13 cellular contexts compared by ENCODE assay signal in the genomic region with DNA sequence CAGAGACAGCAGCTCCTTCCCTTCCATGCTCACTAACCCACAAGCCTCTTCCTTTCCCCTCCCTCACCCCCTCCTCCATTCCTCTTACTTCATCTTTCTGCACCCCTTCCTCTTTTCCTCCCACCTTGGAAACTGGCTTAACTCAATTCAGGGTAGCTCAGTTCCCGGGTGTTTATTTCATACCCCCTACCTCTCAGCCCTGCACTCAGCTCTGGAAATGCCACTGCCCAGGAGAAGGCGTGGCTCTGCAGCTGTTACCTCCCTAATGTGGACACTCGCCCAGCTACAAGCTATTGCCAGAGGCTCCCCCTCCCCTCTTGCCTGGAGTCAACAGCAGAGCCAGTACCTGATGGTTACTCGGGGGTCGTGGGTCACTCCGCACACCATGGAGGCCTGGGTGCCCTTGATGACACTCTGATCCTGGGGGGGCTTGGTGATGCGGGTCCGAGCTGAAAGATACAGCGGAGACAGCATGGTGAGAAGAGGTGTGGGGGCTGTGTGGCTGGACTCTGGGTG.
DNase-seq lines count a peak whose midpoint lies in the region; ATAC-seq and TF ChIP-seq lines count a peak whose summit lies in the region.
"Had no signal": no experiment of that assay in that cellular context is flagged by ENCODE, and none has a peak within 500 bp of the region (broad histone marks: within the 10 kb centered on the region; RNA-seq: fewer than 3 reads in every experiment).

No MANE protein-coding gene starts in this region.

- POLR2A ChIA-PET in activated naive CD8-positive, alpha-beta T cell treated with anti-CD3 and anti-CD28 coated beads, Interleukin-2, amount 10 ng/mL, durations not matched to agents 7 days and 5 days (lab: Charles Lee): no interaction called here

- peak overlapping the region; percentile 48 for H3K27ac Mint-ChIP-seq in activated naive CD8-positive, alpha-beta T cell treated with anti-CD3 and anti-CD28 coated beads, Interleukin-2, amount 10 ng/mL, durations not matched to agents 7 days and 5 days
- no peak overlapping the region for H3K27ac Mint-ChIP-seq in activated naive CD8-positive, alpha-beta T cell treated with anti-CD3 and anti-CD28 coated beads for 36 hours
- H3K27ac Mint-ChIP-seq: activated T-helper 1 cell treated with anti-CD3 and anti-CD28 coated beads, Interleukin-12 subunit alpha, Interleukin-12 subunit beta, Interleukin-2, Interleukin-4 antibody, amounts not matched to agents 30 ng/mL and 10 ng/mL and 1 ng/mL, durations not matched to agents 14 hours and 24 hours and 36 hours; endodermal cell had no signal

- H3K27me3 ChIP-seq in WERI-Rb-1 (ENCODE audit: insufficient read depth, low read depth, severe bottlenecking) (no peaks in the 10 kb centered on the region), spleen (replicated peaks in 1 of 7) (no peaks in the 10 kb centered on the region)
- H3K27me3 ChIP-seq: adrenal gland had no signal

- H3K9me3 ChIP-seq in WERI-Rb-1 (ENCODE audit: severe bottlenecking) (no peaks in the 10 kb centered on the region), spleen (no peaks in the 10 kb centered on the region)
- H3K9me3 ChIP-seq: adrenal gland had no signal

- H3K9me3 Mint-ChIP-seq in activated naive CD8-positive, alpha-beta T cell treated with anti-CD3 and anti-CD28 coated beads, Interleukin-2, amount 10 ng/mL, durations not matched to agents 7 days and 5 days: no peaks in the 10 kb centered on the region
- H3K9me3 Mint-ChIP-seq in activated naive CD8-positive, alpha-beta T cell treated with anti-CD3 and anti-CD28 coated beads for 36 hours: no peaks in the 10 kb centered on the region
- H3K9me3 Mint-ChIP-seq: activated T-helper 1 cell treated with anti-CD3 and anti-CD28 coated beads, Interleukin-12 subunit alpha, Interleukin-12 subunit beta, Interleukin-2, Interleukin-4 antibody, amounts not matched to agents 30 ng/mL and 10 ng/mL and 1 ng/mL, durations not matched to agents 14 hours and 24 hours and 36 hours; endodermal cell had no signal

- no peak for TF ChIP-seq CTCF in WERI-Rb-1 (IDR thresholded peaks at IDR 0.05; ENCODE audit: low read depth, low read length)
- TF ChIP-seq CTCF in spleen (IDR thresholded peaks at IDR 0.05 in 8 of 11, conservative IDR thresholded peaks at IDR 0.05 in 3 of 11): no peak

- no peaks in the 10 kb centered on the region for H3K27me3 Mint-ChIP-seq in activated naive CD8-positive, alpha-beta T cell treated with anti-CD3 and anti-CD28 coated beads, Interleukin-2, amount 10 ng/mL, durations not matched to agents 7 days and 5 days
- H3K27me3 Mint-ChIP-seq in activated naive CD8-positive, alpha-beta T cell treated with anti-CD3 and anti-CD28 coated beads for 36 hours: no peaks in the 10 kb centered on the region

- H3K36me3 ChIP-seq in WERI-Rb-1 (peaks cover 30% of the 10 kb centered on the region), spleen (peaks cover 0 to 3% (median 0%) of the 10 kb centered on the region in 6 donors)
- H3K36me3 ChIP-seq: adrenal gland had no signal

- TF ChIP-seq POLR2A in spleen (IDR thresholded peaks at IDR 0.05): no peak

- H3K4me3 ChIP-seq in WERI-Rb-1 (ENCODE audit: low read depth, low read length) (no peak overlapping the region), spleen (no peak overlapping the region)
- H3K4me3 ChIP-seq: adrenal gland, K562 had no signal

- 71 to 84% (median 82%) methylated on average over 9 of the region's 9 CpGs for WGBS in spleen, 5 donors

- intact Hi-C loops in spleen (cut with DNase I; ENCODE audit: low total_unique reads): no loop called here

- H3K4me1 ChIP-seq in spleen: peaks cover 3 to 25% (median 14%) of the 10 kb centered on the region in 6 donors
- H3K4me1 ChIP-seq: adrenal gland had no signal

- H3K27ac ChIP-seq in WERI-Rb-1 (no peak overlapping the region), spleen (no peak overlapping the region)
- H3K27ac ChIP-seq: adrenal gland had no signal

- DNase-seq in activated naive CD8-positive, alpha-beta T cell treated with anti-CD3 and anti-CD28 coated beads, Interleukin-2, amount 10 ng/mL, durations not matched to agents 7 days and 5 days: no peak
- DNase-seq in activated naive CD8-positive, alpha-beta T cell treated with anti-CD3 and anti-CD28 coated beads for 36 hours: no peak
- DNase-seq in NCI-H146 treated with DMSO at 0.1 percent for 48 hours (lab: John Stamatoyannopoulos, UW; ENCODE audit: unreplicated experiment): peak; percentile 14
- peak; percentile 29 for DNase-seq in WERI-Rb-1
- peak; percentile 40 for DNase-seq in spleen
- DNase-seq: activated CD4-positive, alpha-beta T cell treated with anti-CD3 and anti-CD28 coated beads, Interleukin-2, amount 50 U/mL, for 48 hours had no signal

- ATAC-seq in activated naive CD8-positive, alpha-beta T cell treated with anti-CD3 and anti-CD28 coated beads, Interleukin-2, amount 10 ng/mL, durations not matched to agents 7 days and 5 days (ENCODE audit: low read depth): no peak
- ATAC-seq in HG03378 (IDR thresholded peaks at IDR 0.05; ENCODE audit: unreplicated experiment) (no peak), GM18502 (IDR thresholded peaks at IDR 0.05; ENCODE audit: poor library complexity, unreplicated experiment) (no peak), GM19467 (IDR thresholded peaks at IDR 0.05; ENCODE audit: unreplicated experiment) (no peak)

- peaks cover 7% of the 10 kb centered on the region for H3K36me3 Mint-ChIP-seq in activated naive CD8-positive, alpha-beta T cell treated with anti-CD3 and anti-CD28 coated beads, Interleukin-2, amount 10 ng/mL, durations not matched to agents 7 days and 5 days
- H3K36me3 Mint-ChIP-seq in activated naive CD8-positive, alpha-beta T cell treated with anti-CD3 and anti-CD28 coated beads for 36 hours: no peaks in the 10 kb centered on the region

- no peak overlapping the region for H3K4me3 Mint-ChIP-seq in activated naive CD8-positive, alpha-beta T cell treated with anti-CD3 and anti-CD28 coated beads, Interleukin-2, amount 10 ng/mL, durations not matched to agents 7 days and 5 days
- no peak overlapping the region for H3K4me3 Mint-ChIP-seq in activated naive CD8-positive, alpha-beta T cell treated with anti-CD3 and anti-CD28 coated beads for 36 hours
- H3K4me3 Mint-ChIP-seq: activated T-helper 1 cell treated with anti-CD3 and anti-CD28 coated beads, Interleukin-12 subunit alpha, Interleukin-12 subunit beta, Interleukin-2, Interleukin-4 antibody, amounts not matched to agents 30 ng/mL and 10 ng/mL and 1 ng/mL, durations not matched to agents 14 hours and 24 hours and 36 hours; endodermal cell had no signal

- peaks cover 11% of the 10 kb centered on the region for H3K4me1 Mint-ChIP-seq in activated naive CD8-positive, alpha-beta T cell treated with anti-CD3 and anti-CD28 coated beads, Interleukin-2, amount 10 ng/mL, durations not matched to agents 7 days and 5 days
- H3K4me1 Mint-ChIP-seq in activated naive CD8-positive, alpha-beta T cell treated with anti-CD3 and anti-CD28 coated beads for 36 hours: peaks cover 8% of the 10 kb centered on the region

Comparison
In these comparisons a context has a peak if more than half of its experiments do, and no peak if none do; other contexts are left out.
1. DNase-seq: peak in NCI-H146 treated with DMSO at 0.1 percent for 48 hours (single experiment), WERI-Rb-1 (single experiment) and spleen (single experiment); none in activated naive CD8-positive, alpha-beta T cell treated with anti-CD3 and anti-CD28 coated beads, Interleukin-2, amount 10 ng/mL, durations not matched to agents 7 days and 5 days (single experiment) and activated naive CD8-positive, alpha-beta T cell treated with anti-CD3 and anti-CD28 coated beads for 36 hours (single experiment).